7 cellular contexts compared by ENCODE assay signal in genomic region chr17:181213-182163, GRCh38. TPM values are rescaled to one million over a fixed set of nuclear protein-coding genes. Genes with fewer than 3 reads are reported as not detected.
DNase-seq lines count a peak whose midpoint lies in the region; ATAC-seq and TF ChIP-seq lines count a peak whose summit lies in the region.

Gene DOC2B, minus strand, starts transcription at chr17:181650. Its CDS starts 171 bp downstream, at chr17:181479.

- intact Hi-C loops in activated T-helper 1 cell treated with anti-CD3 and anti-CD28 coated beads, Interleukin-12 subunit alpha, Interleukin-12 subunit beta, Interleukin-2, Interleukin-4 antibody, amounts not matched to agents 30 ng/mL and 10 ng/mL and 1 ng/mL, durations not matched to agents 14 hours and 24 hours and 36 hours (cut with micrococcal nuclease), result no loop called here

- H3K4me3 Mint-ChIP-seq in activated T-helper 1 cell treated with anti-CD3 and anti-CD28 coated beads, Interleukin-12 subunit alpha, Interleukin-12 subunit beta, Interleukin-2, Interleukin-4 antibody, amounts not matched to agents 30 ng/mL and 10 ng/mL and 1 ng/mL, durations not matched to agents 14 hours and 24 hours and 36 hours, result peak within 1 kb of the TSS; percentile 74

- DNase-seq in HuH-7 (ENCODE audit: low spot score) (peak; percentile 77), cardiac muscle cell (ENCODE audit: low read depth in 1 of 2, low spot score in 1 of 2) (peak; percentile 41 to 74), omental fat pad (ENCODE audit: low spot score) (no peak), SIG-M5 (lab: John Stamatoyannopoulos, UW) (no peak)
- peak; percentile 19 for DNase-seq in activated T-helper 1 cell treated with anti-CD3 and anti-CD28 coated beads, Interleukin-12 subunit alpha, Interleukin-12 subunit beta, Interleukin-2, Interleukin-4 antibody, amounts not matched to agents 30 ng/mL and 10 ng/mL and 1 ng/mL, durations not matched to agents 14 hours and 24 hours and 36 hours (ENCODE audit: low spot score)

- H3K27me3 Mint-ChIP-seq in activated T-helper 1 cell treated with anti-CD3 and anti-CD28 coated beads, Interleukin-12 subunit alpha, Interleukin-12 subunit beta, Interleukin-2, Interleukin-4 antibody, amounts not matched to agents 30 ng/mL and 10 ng/mL and 1 ng/mL, durations not matched to agents 14 hours and 24 hours and 36 hours (ENCODE audit: insufficient read depth), result peaks cover 16% of the 10 kb centered on the region

- H3K27ac Mint-ChIP-seq in activated T-helper 1 cell treated with anti-CD3 and anti-CD28 coated beads, Interleukin-12 subunit alpha, Interleukin-12 subunit beta, Interleukin-2, Interleukin-4 antibody, amounts not matched to agents 30 ng/mL and 10 ng/mL and 1 ng/mL, durations not matched to agents 14 hours and 24 hours and 36 hours, result peak within 1 kb of the TSS; percentile 53

- H3K27me3 ChIP-seq in cardiac muscle cell, result peaks cover 58% of the 10 kb centered on the region

- no peaks in the 10 kb centered on the region for H3K4me1 ChIP-seq in cardiac muscle cell (ENCODE audit: low read depth)

- no peaks in the 10 kb centered on the region for H3K9me3 ChIP-seq in cardiac muscle cell (ENCODE audit: low read depth)

- H3K4me3 ChIP-seq in cardiac muscle cell, result peak within 1 kb of the TSS; percentile 38

- peaks cover 30% of the 10 kb centered on the region for H3K4me1 Mint-ChIP-seq in activated T-helper 1 cell treated with anti-CD3 and anti-CD28 coated beads, Interleukin-12 subunit alpha, Interleukin-12 subunit beta, Interleukin-2, Interleukin-4 antibody, amounts not matched to agents 30 ng/mL and 10 ng/mL and 1 ng/mL, durations not matched to agents 14 hours and 24 hours and 36 hours (ENCODE audit: low read depth)

- TF ChIP-seq CTCF in cardiac muscle cell (IDR thresholded peaks at IDR 0.05; ENCODE audit: low read depth, low read length) (no peak), omental fat pad (IDR thresholded peaks at IDR 0.05) (no peak)

- no peaks in the 10 kb centered on the region for H3K36me3 ChIP-seq in cardiac muscle cell

- no peak within 1 kb of the TSS for H3K27ac ChIP-seq in cardiac muscle cell

- no peaks in the 10 kb centered on the region for H3K9me3 Mint-ChIP-seq in activated T-helper 1 cell treated with anti-CD3 and anti-CD28 coated beads, Interleukin-12 subunit alpha, Interleukin-12 subunit beta, Interleukin-2, Interleukin-4 antibody, amounts not matched to agents 30 ng/mL and 10 ng/mL and 1 ng/mL, durations not matched to agents 14 hours and 24 hours and 36 hours

- peak; percentile 86 for ATAC-seq in omental fat pad (ENCODE audit: low FRiP score)
- no peak for ATAC-seq in GM18517 (IDR thresholded peaks at IDR 0.05; ENCODE audit: unreplicated experiment)
- no peak for ATAC-seq in GM21717 (IDR thresholded peaks at IDR 0.05; ENCODE audit: unreplicated experiment)

- no peaks in the 10 kb centered on the region for H3K36me3 Mint-ChIP-seq in activated T-helper 1 cell treated with anti-CD3 and anti-CD28 coated beads, Interleukin-12 subunit alpha, Interleukin-12 subunit beta, Interleukin-2, Interleukin-4 antibody, amounts not matched to agents 30 ng/mL and 10 ng/mL and 1 ng/mL, durations not matched to agents 14 hours and 24 hours and 36 hours (ENCODE audit: low read depth)

RNA-seq across cellular contexts. Expression of gene DOC2B, which starts in this region (rescaled TPM):
- 5.5 and 7.6 TPM in 2 replicates for total RNA-seq in activated T-helper 1 cell treated with anti-CD3 and anti-CD28 coated beads, Interleukin-12 subunit alpha, Interleukin-12 subunit beta, Interleukin-2, Interleukin-4 antibody, amounts not matched to agents 30 ng/mL and 10 ng/mL and 1 ng/mL, durations not matched to agents 14 hours and 24 hours and 36 hours
- total RNA-seq in cardiac muscle cell, result 0.35 and 1.6 TPM in 2 replicates
- 0.21 and 0.85 TPM in 2 replicates for polyA plus RNA-seq in cardiac muscle cell
- 10 to 100 TPM in 2 of 4 donors, 1 to 10 TPM in 2; 4.9 to 41.9 (median 19.3) TPM for total RNA-seq in omental fat pad

Comparison
In these comparisons a context has a peak if more than half of its experiments do, and no peak if none do; other contexts are left out.
1. DNase-seq: peak in HuH-7 (single experiment), activated T-helper 1 cell treated with anti-CD3 and anti-CD28 coated beads, Interleukin-12 subunit alpha, Interleukin-12 subunit beta, Interleukin-2, Interleukin-4 antibody, amounts not matched to agents 30 ng/mL and 10 ng/mL and 1 ng/mL, durations not matched to agents 14 hours and 24 hours and 36 hours (single experiment) and cardiac muscle cell (2 of 2); none in omental fat pad (single experiment) and SIG-M5 (single experiment).